ENCODE assay signal across 1 cellular context in the genomic region with DNA sequence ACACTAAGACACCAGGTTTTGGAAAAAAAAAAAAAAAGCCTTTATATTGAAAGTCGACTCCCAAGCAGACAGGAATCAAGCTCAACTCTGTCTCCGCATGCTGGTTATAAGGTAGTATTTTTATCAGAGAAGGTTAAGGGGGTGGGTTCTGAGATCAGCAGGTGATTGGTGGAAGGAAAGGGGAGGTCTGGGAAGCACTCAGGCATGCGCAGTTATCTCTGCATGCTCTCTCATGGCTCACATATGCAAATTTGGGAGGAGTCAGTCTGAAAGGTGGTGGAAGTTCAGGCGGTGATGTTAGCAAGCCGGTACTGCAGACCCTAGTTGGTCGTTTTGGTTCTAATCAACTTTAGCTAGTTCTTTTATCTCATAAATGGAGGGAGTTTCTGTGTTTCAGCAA.
TF ChIP-seq lines count a peak whose summit lies in the region.

No MANE protein-coding gene starts in this region.

TF ChIP-seq in GM23338, 12 proteins besides CTCF, POLR2A, EP300 and RAD21 (continued from another document):
- TF ChIP-seq JUNB (IDR thresholded peaks at IDR 0.05; ENCODE audit: unreplicated experiment), result no peak
- TF ChIP-seq CREB1 (CRISPR knock-in tag; IDR thresholded peaks at IDR 0.05; ENCODE audit: low read depth), result no peak
